In genomic region chr17:74584307-74584706, GRCh38 we compare ENCODE assay signal across 21 cellular contexts. TPM values are rescaled to one million over a fixed set of nuclear protein-coding genes. Genes with fewer than 3 reads are reported as not detected.
A peak's percentile ranks its signal among the peaks of the same experiment; 100 is the strongest.
DNase-seq lines count a peak whose midpoint lies in the region; ATAC-seq and TF ChIP-seq lines count a peak whose summit lies in the region.
"Had no signal": no experiment of that assay in that cellular context is flagged by ENCODE, and none has a peak within 500 bp of the region (broad histone marks: within the 10 kb centered on the region; RNA-seq: fewer than 3 reads in every experiment).

No MANE protein-coding gene starts in this region.

- intact Hi-C loops in HCT116 (cut with micrococcal nuclease) (no loop called here), colonic mucosa (cut with DNase I) (no loop called here), left colon (cut with DNase I, micrococcal nuclease) (no loop called here), psoas muscle (cut with DNase I) (no loop called here), spleen (cut with DNase I; ENCODE audit: low total_unique reads) (no loop called here)

- H3K4me2 ChIP-seq in HCT116 (ENCODE audit: low read length): no peak overlapping the region
- H3K4me2 ChIP-seq: A549 had no signal

- H3K9me3 Mint-ChIP-seq in WTC11: no peaks in the 10 kb centered on the region; the same call in 1 of the 2 replicates

- no peak for ATAC-seq in HCT116
- ATAC-seq in left colon: peak; percentile 68
- ATAC-seq in psoas muscle: no peak
- no peak for ATAC-seq in GM18907 (IDR thresholded peaks at IDR 0.05; ENCODE audit: unreplicated experiment)
- no peak for ATAC-seq in WTC11
- ATAC-seq: A549 had no signal

- H3K27me3 Mint-ChIP-seq in WTC11 (ENCODE audit: low read depth): peaks cover 2% of the 10 kb centered on the region
- H3K27me3 Mint-ChIP-seq: CD4-positive, alpha-beta T cell had no signal

- H3K9me3 ChIP-seq in HCT116 (ENCODE audit: control insufficient read depth in 1 of 2, insufficient read depth in 1 of 2, low read depth in 1 of 2, low read length in 2 of 2): no peaks in the 10 kb centered on the region
- H3K9me3 ChIP-seq in colonic mucosa: no peaks in the 10 kb centered on the region
- no peaks in the 10 kb centered on the region for H3K9me3 ChIP-seq in psoas muscle
- H3K9me3 ChIP-seq in spleen: peaks cover 0 to 7% (median 2%) of the 10 kb centered on the region in 8 donors
- H3K9me3 ChIP-seq: A549, HAP-1 had no signal

- H3K36me3 ChIP-seq in HCT116 (ENCODE audit: control insufficient read depth in 1 of 2, insufficient read depth in 2 of 2, low read length in 2 of 2) (no peaks in the 10 kb centered on the region), colonic mucosa (no peaks in the 10 kb centered on the region), psoas muscle (ENCODE audit: insufficient read depth in 1 of 2, low read depth in 1 of 2) (no peaks in the 10 kb centered on the region), spleen (no peaks in the 10 kb centered on the region)
- H3K36me3 ChIP-seq: HAP-1 had no signal

- H3K4me1 Mint-ChIP-seq in WTC11: no peaks in the 10 kb centered on the region

- no peaks in the 10 kb centered on the region for H3K9me2 ChIP-seq in HCT116 (ENCODE audit: insufficient read depth)

- H3K4me1 ChIP-seq in HCT116 (ENCODE audit: control insufficient read depth in 1 of 2, insufficient read depth in 2 of 2, low read length in 2 of 2) (no peaks in the 10 kb centered on the region), colonic mucosa (no peaks in the 10 kb centered on the region), psoas muscle (peaks cover 9% of the 10 kb centered on the region), spleen (peaks cover 0 to 11% (median 8%) of the 10 kb centered on the region in 6 donors)
- H3K4me1 ChIP-seq: A549, Caco-2, HAP-1 had no signal

- DNase-seq in HCT116 (ENCODE audit: low read depth, low spot score) (no peak), colonic mucosa (no peak), left colon (no peak), psoas muscle (no peak), WTC11 (ENCODE audit: low spot score) (no peak), spleen (no peak)
- DNase-seq in activated CD4-positive, alpha-beta T cell treated with anti-CD3 and anti-CD28 coated beads for 1 hour: no peak
- DNase-seq: AML-193; Caco-2; CD4-positive, alpha-beta T cell; GDM1 had no signal

- 65 to 84% (median 80%) methylated on average over 6 of the region's 6 CpGs for WGBS in psoas muscle, 3 donors
- 70 to 92% (median 86%) methylated on average over 6 of the region's 6 CpGs for WGBS in spleen, 5 donors

- RAD21 ChIA-PET in HCT116 (lab: Charles Lee; ENCODE audit: low non-redundant PET in 1 of 2, low total read pairs in 2 of 2, uncharacterized antibody in 2 of 2, unreplicated experiment in 2 of 2): no interaction called here

- H3K9ac ChIP-seq in HCT116 (ENCODE audit: low read length) (no peak overlapping the region), colonic mucosa (ENCODE audit: low read depth in 2 of 2, low read length in 2 of 2) (no peak overlapping the region)

- TF ChIP-seq CTCF in HCT116 (IDR thresholded peaks at IDR 0.05 in 2 of 3, conservative IDR thresholded peaks at IDR 0.05 in 1 of 3; ENCODE audit: borderline replicate concordance in 1 of 3, insufficient read depth in 1 of 3, low read depth in 2 of 3, low read length in 2 of 3) (no peak), colonic mucosa (IDR thresholded peaks at IDR 0.05) (no peak), psoas muscle (IDR thresholded peaks at IDR 0.05) (no peak), WTC11 (IDR thresholded peaks at IDR 0.05) (no peak), spleen (IDR thresholded peaks at IDR 0.05 in 8 of 11, conservative IDR thresholded peaks at IDR 0.05 in 3 of 11) (no peak)

- POLR2A ChIA-PET in HCT116 (lab: Charles Lee) (no interaction called here), WTC11 (lab: Charles Lee) (no interaction called here)

- BruUV-seq in HCT116 (replicated peaks; lab: Mats Ljungman, UMichigan): no TSS peak

- H3K36me3 Mint-ChIP-seq in WTC11: no peaks in the 10 kb centered on the region

- H3K27ac ChIP-seq in HCT116 (ENCODE audit: low read depth, low read length) (no peak overlapping the region), colonic mucosa (no peak overlapping the region), psoas muscle (peak overlapping the region; percentile 4), spleen (no peak overlapping the region)
- H3K27ac ChIP-seq: 22Rv1, A549, C4-2B, HL-60 had no signal

- H3K4me3 Mint-ChIP-seq in WTC11: no peak overlapping the region
- H3K4me3 Mint-ChIP-seq: CD4-positive, alpha-beta T cell had no signal

- H4K20me1 ChIP-seq in HCT116 (ENCODE audit: insufficient read depth): no peaks in the 10 kb centered on the region

- TF ChIP-seq POLR2A in HCT116 (IDR thresholded peaks at IDR 0.05; ENCODE audit: borderline replicate concordance, extremely low read depth, insufficient read depth, insufficient read length) (no peak), spleen (IDR thresholded peaks at IDR 0.05) (no peak)

- H3K27me3 ChIP-seq in HCT116 (ENCODE audit: insufficient read depth, low read length): peaks cover 27% of the 10 kb centered on the region; the same call in 1 of the 2 replicates
- no peaks in the 10 kb centered on the region for H3K27me3 ChIP-seq in colonic mucosa
- H3K27me3 ChIP-seq in psoas muscle (ENCODE audit: insufficient read depth in 3 of 3, low read length in 2 of 3): no peaks in the 10 kb centered on the region
- H3K27me3 ChIP-seq in spleen (replicated peaks in 1 of 7): peaks cover 0 to 14% (median 0%) of the 10 kb centered on the region in 7 donors

- no peak overlapping the region for H3K27ac Mint-ChIP-seq in WTC11
- H3K27ac Mint-ChIP-seq: CD4-positive, alpha-beta T cell had no signal

- CTCF ChIA-PET in HCT116 (lab: Charles Lee): interaction anchor here (3.2 kb wide), 1 partner anchor 18 kb away, joined by 10 read pairs; no protein-coding TSS in a partner anchor
- CTCF ChIA-PET in WTC11 (lab: Charles Lee): interaction anchor here (0.8 kb wide), 1 partner anchor 216 kb away, joined by 3 read pairs; no protein-coding TSS in a partner anchor

- H2AFZ ChIP-seq in HCT116 (ENCODE audit: low read depth, low read length, poor library complexity, severe bottlenecking): no peak overlapping the region

- no peak for TF ChIP-seq RAD21 in HCT116 (IDR thresholded peaks at IDR 0.05; ENCODE audit: low read depth)

- no peak overlapping the region for H3K4me3 ChIP-seq in HCT116 (replicated peaks in 1 of 2; ENCODE audit: low read depth in 1 of 2, low read length in 2 of 2)
- H3K4me3 ChIP-seq in colonic mucosa: peak overlapping the region; percentile 5
- no peak overlapping the region for H3K4me3 ChIP-seq in psoas muscle
- H3K4me3 ChIP-seq in spleen: no peak overlapping the region
- H3K4me3 ChIP-seq: A549, HAP-1 had no signal

- H3K79me2 ChIP-seq in HCT116 (ENCODE audit: insufficient read depth, low read length): no peaks in the 10 kb centered on the region

TF ChIP-seq in HCT116, 20 proteins besides CTCF, POLR2A, EP300 and RAD21:
- TF ChIP-seq EGR1 (IDR thresholded peaks at IDR 0.05; ENCODE audit: low read depth) (no peak), CBX3 (IDR thresholded peaks at IDR 0.05; ENCODE audit: low read depth) (0 out of 2 replicates have a peak, but pooled peaks have one; percentile 31), JUND (IDR thresholded peaks at IDR 0.05) (no peak), POLR2AphosphoS5 (IDR thresholded peaks at IDR 0.05; ENCODE audit: low read depth, low read length) (no peak)

TF ChIP-seq in WTC11, 78 proteins besides CTCF, POLR2A, EP300 and RAD21 (continues in another document):
- TF ChIP-seq ESRRA (CRISPR knock-in tag; IDR thresholded peaks at IDR 0.05; ENCODE audit: borderline replicate concordance): no peak
- TF ChIP-seq SMAD4 (CRISPR knock-in tag; IDR thresholded peaks at IDR 0.05): no peak
- no peak for TF ChIP-seq ZNF671 (CRISPR knock-in tag; IDR thresholded peaks at IDR 0.05)

RNA-seq across cellular contexts. Expression of gene CD300LD, which starts 7.8 kb away (rescaled TPM):
- not detected for total RNA-seq in HCT116 (2021; ENCODE audit: unreplicated experiment)
- not detected in 2 replicates for polyA plus RNA-seq in HCT116 (2012)
- not detected for total RNA-seq in colonic mucosa
- not detected for total RNA-seq in left colon
- total RNA-seq in psoas muscle: not detected
- polyA plus RNA-seq in psoas muscle: not detected
- total RNA-seq in WTC11 (2021): not detected in 3 replicates
- total RNA-seq in spleen: 1 to 10 TPM in 1 of 7 donors, not detected in 6; 1.4 TPM
- polyA plus RNA-seq in spleen: under 1 TPM in 1 of 3 donors, not detected in 2; 0.06 TPM
- total RNA-seq: Caco-2; CD4-positive, alpha-beta T cell; Daoy; H4; HT1080 had no signal
- polyA plus RNA-seq: A549, BJ had no signal

RNA-seq across cellular contexts. Expression of gene CD300H, which starts 17.0 kb away (rescaled TPM):
- total RNA-seq in HCT116 (2021; ENCODE audit: unreplicated experiment) (not detected), colonic mucosa (under 1 TPM in 1 of 2 donors, not detected in 1; 0.45 TPM), left colon (not detected), psoas muscle (not detected), WTC11 (2021) (not detected in 3 replicates), spleen (10 to 100 TPM in 1 of 7 donors, 1 to 10 TPM in 4, not detected in 2; 1.8 to 20.0 (median 3.7) TPM)
- 0.30 TPM in 1 of 2 replicates, not detected in the other for polyA plus RNA-seq in HCT116 (2012)
- polyA plus RNA-seq in psoas muscle (not detected), spleen (1 to 10 TPM; 1.5 to 4.8 (median 4.1) TPM)
- total RNA-seq: Caco-2; CD4-positive, alpha-beta T cell; Daoy; H4; HT1080 had no signal
- polyA plus RNA-seq: BJ had no signal

RNA-seq across cellular contexts. Expression of gene CD300C, which starts 38.4 kb away (rescaled TPM):
- total RNA-seq in HCT116 (2021; ENCODE audit: unreplicated experiment) (0.15 TPM), colonic mucosa (1 to 10 TPM in 1 of 2 donors, under 1 TPM in 1; 0.35 to 1.1 TPM), left colon (1 to 10 TPM in 1 of 2 donors, under 1 TPM in 1; 0.24 to 1.1 TPM), psoas muscle (under 1 TPM; 0.32 to 0.44 (median 0.41) TPM), WTC11 (2021) (not detected in 3 replicates), spleen (10 to 100 TPM in 2 of 7 donors, 1 to 10 TPM in 5; 4.3 to 10.3 (median 6.0) TPM)
- polyA plus RNA-seq in HCT116 (2012): 0.38 and 0.45 TPM in 2 replicates
- polyA plus RNA-seq in psoas muscle (under 1 TPM; 0.03 to 0.27 (median 0.18) TPM), spleen (1 to 10 TPM in 2 of 3 donors, under 1 TPM in 1; 0.96 to 1.2 (median 1.0) TPM)
- total RNA-seq: Caco-2 had no signal
- polyA plus RNA-seq: A549 had no signal

RNA-seq across cellular contexts. Expression of gene CD300E, which starts 39.2 kb away (rescaled TPM):
- total RNA-seq in HCT116 (2021; ENCODE audit: unreplicated experiment) (not detected), colonic mucosa (1 to 10 TPM in 1 of 2 donors, not detected in 1; 1.2 TPM), left colon (under 1 TPM in 1 of 2 donors, not detected in 1; 0.39 TPM), psoas muscle (under 1 TPM in 3 of 4 donors, not detected in 1; 0.21 to 0.50 (median 0.49) TPM), WTC11 (2021) (not detected in 3 replicates), spleen (10 to 100 TPM in 3 of 7 donors, 1 to 10 TPM in 4; 1.7 to 20.3 (median 6.4) TPM)
- not detected in 2 replicates for polyA plus RNA-seq in HCT116 (2012)
- polyA plus RNA-seq in psoas muscle (under 1 TPM; 0.09 to 0.27 (median 0.21) TPM), spleen (1 to 10 TPM in 2 of 3 donors, under 1 TPM in 1; 0.99 to 5.3 (median 3.0) TPM)
- total RNA-seq: Caco-2, Daoy, H4, HT1080 had no signal
- polyA plus RNA-seq: A549, BJ had no signal

RNA-seq across cellular contexts. Expression of gene CD300LB, which starts 53.0 kb away (rescaled TPM):
- total RNA-seq in HCT116 (2021; ENCODE audit: unreplicated experiment) (not detected), colonic mucosa (under 1 TPM in 1 of 2 donors, not detected in 1; 0.69 TPM), left colon (under 1 TPM; 0.12 to 0.25 TPM), psoas muscle (under 1 TPM in 2 of 4 donors, not detected in 2; 0.11 to 0.15 TPM), WTC11 (2021) (not detected in 3 replicates), spleen (1 to 10 TPM; 1.2 to 5.6 (median 3.0) TPM)
- not detected in 2 replicates for polyA plus RNA-seq in HCT116 (2012)
- polyA plus RNA-seq in psoas muscle (under 1 TPM in 2 of 3 donors, not detected in 1; 0.01 to 0.05 TPM), spleen (1 to 10 TPM in 2 of 3 donors, under 1 TPM in 1; 0.47 to 2.0 (median 1.0) TPM)
- total RNA-seq: Caco-2, Daoy, H4, HT1080 had no signal
- polyA plus RNA-seq: A549, BJ had no signal
